9 cellular contexts compared by ENCODE assay signal in the genomic region with DNA sequence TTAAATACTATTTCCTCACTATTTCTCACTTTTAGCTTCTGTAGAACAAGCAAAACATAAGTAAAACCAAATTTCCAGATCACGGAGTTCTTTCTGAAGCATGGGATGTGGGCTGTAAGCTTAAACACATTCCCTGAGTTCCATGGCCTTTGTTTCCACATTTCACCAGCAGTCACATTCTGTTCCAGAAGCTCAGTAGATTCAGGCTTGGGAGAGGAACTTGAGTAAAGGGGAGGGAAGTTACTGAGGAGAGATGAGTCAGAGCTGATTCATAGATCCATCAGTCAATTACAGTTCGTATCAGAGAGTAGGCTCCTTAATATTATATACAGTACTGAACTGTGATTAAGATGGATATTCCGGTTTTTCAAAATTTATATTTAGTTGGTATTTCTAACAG.
DNase-seq lines count a peak whose midpoint lies in the region; ATAC-seq and TF ChIP-seq lines count a peak whose summit lies in the region.
"Had no signal": no experiment of that assay in that cellular context is flagged by ENCODE, and none has a peak within 500 bp of the region (broad histone marks: within the 10 kb centered on the region; RNA-seq: fewer than 3 reads in every experiment).

No MANE protein-coding gene starts in this region.

- H2BK5ac ChIP-seq in neuronal stem cell (ENCODE audit: low read length), result no peak overlapping the region

- no peak overlapping the region for H2AK5ac ChIP-seq in neuronal stem cell (ENCODE audit: low read depth, low read length)

- no peaks in the 10 kb centered on the region for H3K9me2 ChIP-seq in GM23338 (ENCODE audit: insufficient read depth)

- no peak overlapping the region for H3K18ac ChIP-seq in neuronal stem cell (ENCODE audit: low read length)

- H2AFZ ChIP-seq in GM23338, result no peak overlapping the region
- peak overlapping the region; percentile 73 for H2AFZ ChIP-seq in neuronal stem cell (ENCODE audit: low read length)

- intact Hi-C loops in ascending aorta (cut with DNase I), result no loop called here

- H3K27me3 ChIP-seq in GM23338 (ENCODE audit: insufficient read depth) (no peaks in the 10 kb centered on the region), neuronal stem cell (ENCODE audit: control insufficient read depth in 3 of 3, insufficient read depth in 3 of 3, low read depth in 1 of 3, low read length in 3 of 3) (no peaks in the 10 kb centered on the region), ascending aorta (no peaks in the 10 kb centered on the region)

- peak overlapping the region; percentile 37; the same call in 1 of the 2 replicates for H3K27ac Mint-ChIP-seq in GM23338
- no peak overlapping the region for H3K27ac Mint-ChIP-seq in T-helper 2 cell treated with Interferon-gamma antibody and Interleukin-4, amounts not matched to agents 5 μg/mL and 100 μg/mL, for 36 hours

- H3K36me3 Mint-ChIP-seq in GM23338 (ENCODE audit: low read depth), result no peaks in the 10 kb centered on the region
- no peaks in the 10 kb centered on the region for H3K36me3 Mint-ChIP-seq in T-helper 2 cell treated with Interferon-gamma antibody and Interleukin-4, amounts not matched to agents 5 μg/mL and 100 μg/mL, for 36 hours (ENCODE audit: low read depth)

- H3K4me1 ChIP-seq in GM23338 (ENCODE audit: insufficient read depth), result no peaks in the 10 kb centered on the region
- peaks cover 0 to 2% of the 10 kb centered on the region in 2 donors for H3K4me1 ChIP-seq in neuronal stem cell (ENCODE audit: control insufficient read depth in 2 of 2, insufficient read depth in 1 of 2, low read depth in 1 of 2, low read length in 2 of 2)
- H3K4me1 ChIP-seq in ascending aorta, result no peaks in the 10 kb centered on the region

- no peaks in the 10 kb centered on the region for H4K20me1 ChIP-seq in GM23338 (replicated peaks; ENCODE audit: insufficient read depth)

- no peak overlapping the region for H3K4me3 ChIP-seq in GM23338
- H3K4me3 ChIP-seq in neuronal stem cell (ENCODE audit: low read length in 2 of 2), result no peak overlapping the region
- no peak overlapping the region for H3K4me3 ChIP-seq in ascending aorta

- peaks cover 11% of the 10 kb centered on the region for H3K4me1 Mint-ChIP-seq in GM23338
- no peaks in the 10 kb centered on the region for H3K4me1 Mint-ChIP-seq in T-helper 2 cell treated with Interferon-gamma antibody and Interleukin-4, amounts not matched to agents 5 μg/mL and 100 μg/mL, for 36 hours (ENCODE audit: low read depth)

- H3K4me2 ChIP-seq in GM23338 (no peak overlapping the region), neuronal stem cell (ENCODE audit: insufficient read depth, low read length, poor library complexity, severe bottlenecking) (no peak overlapping the region)

- H2BK120ac ChIP-seq in neuronal stem cell (ENCODE audit: low read depth, low read length), result no peak overlapping the region

- H3K4ac ChIP-seq in neuronal stem cell (ENCODE audit: low read length), result no peak overlapping the region

- H3K14ac ChIP-seq in neuronal stem cell (ENCODE audit: low read length), result no peak overlapping the region

- no peak overlapping the region for H4K8ac ChIP-seq in neuronal stem cell (ENCODE audit: low read depth, low read length)

- TF ChIP-seq CTCF in GM23338 (conservative IDR thresholded peaks at IDR 0.05; ENCODE audit: low read depth in 2 of 2), result no peak
- no peak for TF ChIP-seq CTCF in ascending aorta (IDR thresholded peaks at IDR 0.05)

- no CpG with 5 or more reads among the region's 3 CpGs for WGBS in neuronal stem cell (ENCODE audit: extremely low coverage in 2 of 2, insufficient read length in 2 of 2, insufficient replicate concordance in 1 of 2), 2 donors

- no peak overlapping the region for H3K9ac ChIP-seq in neuronal stem cell (ENCODE audit: low read depth, low read length, poor library complexity)

- no peaks in the 10 kb centered on the region for H3K27me3 Mint-ChIP-seq in GM23338 (ENCODE audit: insufficient read depth, low read depth, poor library complexity)
- H3K27me3 Mint-ChIP-seq in T-helper 2 cell treated with Interferon-gamma antibody and Interleukin-4, amounts not matched to agents 5 μg/mL and 100 μg/mL, for 36 hours (ENCODE audit: low read depth), result no peaks in the 10 kb centered on the region

- H4K91ac ChIP-seq in neuronal stem cell (ENCODE audit: low read depth, low read length, poor library complexity), result no peak overlapping the region

- DNase-seq in GM23338 (ENCODE audit: low spot score) (peak; percentile 69), fibroblast of gingiva (ENCODE audit: low read depth) (peak; percentile 95), neuronal stem cell (ENCODE audit: low spot score) (peak; percentile 57), NCI-H2227 (lab: John Stamatoyannopoulos, UW; ENCODE audit: unreplicated experiment) (no peak), ascending aorta (ENCODE audit: low spot score in 2 of 2) (no peak)
- DNase-seq in T-helper 2 cell treated with Interferon-gamma antibody and Interleukin-4, amounts not matched to agents 5 μg/mL and 100 μg/mL, for 36 hours (ENCODE audit: low spot score), result no peak
- DNase-seq: NCI-H1417 treated with DMSO at 0.1 percent for 48 hours had no signal

- H3K36me3 ChIP-seq in GM23338 (ENCODE audit: insufficient read depth) (no peaks in the 10 kb centered on the region), neuronal stem cell (replicated peaks in 1 of 2; ENCODE audit: control insufficient read depth in 2 of 2, insufficient read depth in 2 of 2, low read length in 2 of 2) (no peaks in the 10 kb centered on the region), ascending aorta (no peaks in the 10 kb centered on the region)

- no peaks in the 10 kb centered on the region for H3K79me1 ChIP-seq in neuronal stem cell (ENCODE audit: low read depth, low read length)

- no peak overlapping the region for H3K23ac ChIP-seq in neuronal stem cell (ENCODE audit: low read depth, low read length, poor library complexity)

- H2BK12ac ChIP-seq in neuronal stem cell (ENCODE audit: low read length), result no peak overlapping the region

- peak; percentile 90 for ATAC-seq in GM23338
- ATAC-seq in GM18907 (IDR thresholded peaks at IDR 0.05; ENCODE audit: unreplicated experiment), result no peak

- H3K9me3 Mint-ChIP-seq in GM23338, result no peaks in the 10 kb centered on the region
- peaks cover 23% of the 10 kb centered on the region for H3K9me3 Mint-ChIP-seq in T-helper 2 cell treated with Interferon-gamma antibody and Interleukin-4, amounts not matched to agents 5 μg/mL and 100 μg/mL, for 36 hours

- H3K27ac ChIP-seq in GM23338 (ENCODE audit: low read depth), result no peak overlapping the region
- H3K27ac ChIP-seq in neuronal stem cell (replicated peaks; ENCODE audit: low read length), result no peak overlapping the region
- H3K27ac ChIP-seq in ascending aorta, result no peak overlapping the region

- H3K79me2 ChIP-seq in GM23338 (replicated peaks; ENCODE audit: insufficient read depth), result no peaks in the 10 kb centered on the region

- H3K9me3 ChIP-seq in neuronal stem cell (replicated peaks in 1 of 2; ENCODE audit: control insufficient read depth in 2 of 2, insufficient read depth in 1 of 2, low read depth in 1 of 2, low read length in 2 of 2), result no peaks in the 10 kb centered on the region
- H3K9me3 ChIP-seq in ascending aorta, result no peaks in the 10 kb centered on the region

- H2BK15ac ChIP-seq in neuronal stem cell (ENCODE audit: low read length), result no peak overlapping the region

- H3K4me3 Mint-ChIP-seq in GM23338, result no peak overlapping the region
- no peak overlapping the region for H3K4me3 Mint-ChIP-seq in T-helper 2 cell treated with Interferon-gamma antibody and Interleukin-4, amounts not matched to agents 5 μg/mL and 100 μg/mL, for 36 hours

- H3F3A ChIP-seq in GM23338 (replicated peaks; ENCODE audit: low read depth), result no peaks in the 10 kb centered on the region

TF ChIP-seq in GM23338, 12 proteins besides CTCF, POLR2A, EP300 and RAD21 (continues in another document):
- no peak for TF ChIP-seq CREB1 (CRISPR knock-in tag; IDR thresholded peaks at IDR 0.05; ENCODE audit: low read depth)
- TF ChIP-seq EZH2phosphoT487 (IDR thresholded peaks at IDR 0.05; ENCODE audit: unreplicated experiment), result no peak
- TF ChIP-seq, protein P1, sequence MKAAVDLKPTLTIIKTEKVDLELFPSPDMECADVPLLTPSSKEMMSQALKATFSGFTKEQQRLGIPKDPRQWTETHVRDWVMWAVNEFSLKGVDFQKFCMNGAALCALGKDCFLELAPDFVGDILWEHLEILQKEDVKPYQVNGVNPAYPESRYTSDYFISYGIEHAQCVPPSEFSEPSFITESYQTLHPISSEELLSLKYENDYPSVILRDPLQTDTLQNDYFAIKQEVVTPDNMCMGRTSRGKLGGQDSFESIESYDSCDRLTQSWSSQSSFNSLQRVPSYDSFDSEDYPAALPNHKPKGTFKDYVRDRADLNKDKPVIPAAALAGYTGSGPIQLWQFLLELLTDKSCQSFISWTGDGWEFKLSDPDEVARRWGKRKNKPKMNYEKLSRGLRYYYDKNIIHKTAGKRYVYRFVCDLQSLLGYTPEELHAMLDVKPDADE (IDR thresholded peaks at IDR 0.05), result no peak
- TF ChIP-seq ZNF114 (CRISPR knock-in tag; IDR thresholded peaks at IDR 0.05), result no peak

TF ChIP-seq in PFSK-1, 5 proteins besides CTCF, POLR2A, EP300 and RAD21:
- TF ChIP-seq FOXP2 (optimal IDR thresholded peaks at IDR 0.05; ENCODE audit: borderline replicate concordance, extremely low read depth, extremely low read length, insufficient read depth), result no peak
- TF ChIP-seq POLR2AphosphoS5 (IDR thresholded peaks at IDR 0.05; ENCODE audit: low read depth, low read length), result peak; percentile 46; the same call in 1 of the 2 replicates

Comparison
In these comparisons a context has a peak if more than half of its experiments do, and no peak if none do; other contexts are left out.
1. DNase-seq: peak in GM23338 (single experiment), fibroblast of gingiva (single experiment) and neuronal stem cell (single experiment); none in NCI-H2227 (single experiment), ascending aorta (0 of 2) and T-helper 2 cell treated with Interferon-gamma antibody and Interleukin-4, amounts not matched to agents 5 μg/mL and 100 μg/mL, for 36 hours (single experiment).